In the genomic region with DNA sequence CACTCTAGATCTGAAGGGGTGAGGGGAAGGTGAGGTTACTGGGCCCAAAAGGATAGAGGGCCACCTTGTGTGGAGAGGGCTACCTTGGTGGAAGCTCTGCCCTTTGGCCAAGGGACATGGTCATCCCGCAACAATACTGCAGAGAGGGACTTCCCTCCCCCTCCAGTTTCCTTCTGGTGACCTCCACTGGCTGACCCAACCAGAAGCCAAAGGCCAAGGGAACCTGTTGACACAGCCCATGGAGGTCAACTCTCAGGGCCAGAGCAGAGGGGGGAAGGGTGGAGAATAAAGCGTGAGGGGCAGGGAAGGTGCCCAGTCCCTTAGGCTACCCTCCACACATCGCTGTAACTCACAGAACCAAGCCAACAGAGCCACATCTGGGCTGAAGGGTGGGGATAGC, we compare ENCODE assay signal across 2 cellular contexts.
TF ChIP-seq lines count a peak whose summit lies in the region.

No MANE protein-coding gene starts in this region.

TF ChIP-seq in WTC11, 78 proteins besides CTCF, POLR2A, EP300 and RAD21:
- TF ChIP-seq TCF7 (CRISPR knock-in tag; IDR thresholded peaks at IDR 0.05; ENCODE audit: low read depth) (no peak), GABPB1 (CRISPR knock-in tag; IDR thresholded peaks at IDR 0.05) (0 out of 2 replicates have a peak, but pooled peaks have one; percentile 36), OVOL2 (CRISPR knock-in tag; IDR thresholded peaks at IDR 0.05; ENCODE audit: borderline replicate concordance) (no peak), ETV6 (CRISPR knock-in tag; IDR thresholded peaks at IDR 0.05) (no peak), USF2 (CRISPR knock-in tag; IDR thresholded peaks at IDR 0.05) (no peak)
TF ChIP-seq in WTC11: peak in this region for 1.

TF ChIP-seq in HepG2, 621 proteins besides CTCF, POLR2A, EP300 and RAD21 (continues in another document):
- no peak for TF ChIP-seq KLF16 (CRISPR knock-in tag; IDR thresholded peaks at IDR 0.05)
- no peak for TF ChIP-seq KLF12 (CRISPR knock-in tag; IDR thresholded peaks at IDR 0.05; ENCODE audit: borderline replicate concordance)
- no peak for TF ChIP-seq ZNF580 (CRISPR knock-in tag; IDR thresholded peaks at IDR 0.05; ENCODE audit: borderline replicate concordance, low read depth)
- TF ChIP-seq, protein P1, sequence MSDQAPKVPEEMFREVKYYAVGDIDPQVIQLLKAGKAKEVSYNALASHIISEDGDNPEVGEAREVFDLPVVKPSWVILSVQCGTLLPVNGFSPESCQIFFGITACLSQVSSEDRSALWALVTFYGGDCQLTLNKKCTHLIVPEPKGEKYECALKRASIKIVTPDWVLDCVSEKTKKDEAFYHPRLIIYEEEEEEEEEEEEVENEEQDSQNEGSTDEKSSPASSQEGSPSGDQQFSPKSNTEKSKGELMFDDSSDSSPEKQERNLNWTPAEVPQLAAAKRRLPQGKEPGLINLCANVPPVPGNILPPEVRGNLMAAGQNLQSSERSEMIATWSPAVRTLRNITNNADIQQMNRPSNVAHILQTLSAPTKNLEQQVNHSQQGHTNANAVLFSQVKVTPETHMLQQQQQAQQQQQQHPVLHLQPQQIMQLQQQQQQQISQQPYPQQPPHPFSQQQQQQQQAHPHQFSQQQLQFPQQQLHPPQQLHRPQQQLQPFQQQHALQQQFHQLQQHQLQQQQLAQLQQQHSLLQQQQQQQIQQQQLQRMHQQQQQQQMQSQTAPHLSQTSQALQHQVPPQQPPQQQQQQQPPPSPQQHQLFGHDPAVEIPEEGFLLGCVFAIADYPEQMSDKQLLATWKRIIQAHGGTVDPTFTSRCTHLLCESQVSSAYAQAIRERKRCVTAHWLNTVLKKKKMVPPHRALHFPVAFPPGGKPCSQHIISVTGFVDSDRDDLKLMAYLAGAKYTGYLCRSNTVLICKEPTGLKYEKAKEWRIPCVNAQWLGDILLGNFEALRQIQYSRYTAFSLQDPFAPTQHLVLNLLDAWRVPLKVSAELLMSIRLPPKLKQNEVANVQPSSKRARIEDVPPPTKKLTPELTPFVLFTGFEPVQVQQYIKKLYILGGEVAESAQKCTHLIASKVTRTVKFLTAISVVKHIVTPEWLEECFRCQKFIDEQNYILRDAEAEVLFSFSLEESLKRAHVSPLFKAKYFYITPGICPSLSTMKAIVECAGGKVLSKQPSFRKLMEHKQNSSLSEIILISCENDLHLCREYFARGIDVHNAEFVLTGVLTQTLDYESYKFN (CRISPR knock-in tag; conservative IDR thresholded peaks at IDR 0.05) = peak; percentile 88
- no peak for TF ChIP-seq CCAR2 (optimal IDR thresholded peaks at IDR 0.05; ENCODE audit: low read depth, low read length)
- no peak for TF ChIP-seq SRSF4 (IDR thresholded peaks at IDR 0.05; ENCODE audit: low read depth, low read length, poor library complexity, severe bottlenecking)
- TF ChIP-seq FOXA3 (CRISPR knock-in tag; IDR thresholded peaks at IDR 0.05) = peak; percentile 89
- TF ChIP-seq GPN1 (CRISPR knock-in tag; IDR thresholded peaks at IDR 0.05; ENCODE audit: borderline replicate concordance) = no peak
- TF ChIP-seq ZNF609 (CRISPR knock-in tag; IDR thresholded peaks at IDR 0.05; ENCODE audit: borderline replicate concordance) = 0 out of 2 replicates have a peak, but pooled peaks have one; percentile 65
- no peak for TF ChIP-seq ZNF788 (CRISPR knock-in tag; IDR thresholded peaks at IDR 0.05; ENCODE audit: borderline replicate concordance)
- no peak for TF ChIP-seq SIN3B (IDR thresholded peaks at IDR 0.05; ENCODE audit: low read length)
- TF ChIP-seq ZBTB8A (CRISPR knock-in tag; IDR thresholded peaks at IDR 0.05; ENCODE audit: borderline replicate concordance, low read depth) = no peak
- no peak for TF ChIP-seq ZSCAN31 (CRISPR knock-in tag; IDR thresholded peaks at IDR 0.05; ENCODE audit: low read depth)
- no peak for TF ChIP-seq ZNF33A (CRISPR knock-in tag; IDR thresholded peaks at IDR 0.05; ENCODE audit: borderline replicate concordance)
- TF ChIP-seq, protein P2, sequence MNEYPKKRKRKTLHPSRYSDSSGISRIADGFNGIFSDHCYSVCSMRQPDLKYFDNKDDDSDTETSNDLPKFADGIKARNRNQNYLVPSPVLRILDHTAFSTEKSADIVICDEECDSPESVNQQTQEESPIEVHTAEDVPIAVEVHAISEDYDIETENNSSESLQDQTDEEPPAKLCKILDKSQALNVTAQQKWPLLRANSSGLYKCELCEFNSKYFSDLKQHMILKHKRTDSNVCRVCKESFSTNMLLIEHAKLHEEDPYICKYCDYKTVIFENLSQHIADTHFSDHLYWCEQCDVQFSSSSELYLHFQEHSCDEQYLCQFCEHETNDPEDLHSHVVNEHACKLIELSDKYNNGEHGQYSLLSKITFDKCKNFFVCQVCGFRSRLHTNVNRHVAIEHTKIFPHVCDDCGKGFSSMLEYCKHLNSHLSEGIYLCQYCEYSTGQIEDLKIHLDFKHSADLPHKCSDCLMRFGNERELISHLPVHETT (CRISPR knock-in tag; conservative IDR thresholded peaks at IDR 0.05) = no peak
- TF ChIP-seq ARID3A (IDR thresholded peaks at IDR 0.05; ENCODE audit: low read depth, low read length) = no peak
- TF ChIP-seq ZNF446 (CRISPR knock-in tag; IDR thresholded peaks at IDR 0.05) = no peak
- no peak for TF ChIP-seq ZNF343 (CRISPR knock-in tag; IDR thresholded peaks at IDR 0.05)
- TF ChIP-seq NR3C1 (CRISPR knock-in tag; IDR thresholded peaks at IDR 0.05) = no peak
- TF ChIP-seq, protein P3, sequence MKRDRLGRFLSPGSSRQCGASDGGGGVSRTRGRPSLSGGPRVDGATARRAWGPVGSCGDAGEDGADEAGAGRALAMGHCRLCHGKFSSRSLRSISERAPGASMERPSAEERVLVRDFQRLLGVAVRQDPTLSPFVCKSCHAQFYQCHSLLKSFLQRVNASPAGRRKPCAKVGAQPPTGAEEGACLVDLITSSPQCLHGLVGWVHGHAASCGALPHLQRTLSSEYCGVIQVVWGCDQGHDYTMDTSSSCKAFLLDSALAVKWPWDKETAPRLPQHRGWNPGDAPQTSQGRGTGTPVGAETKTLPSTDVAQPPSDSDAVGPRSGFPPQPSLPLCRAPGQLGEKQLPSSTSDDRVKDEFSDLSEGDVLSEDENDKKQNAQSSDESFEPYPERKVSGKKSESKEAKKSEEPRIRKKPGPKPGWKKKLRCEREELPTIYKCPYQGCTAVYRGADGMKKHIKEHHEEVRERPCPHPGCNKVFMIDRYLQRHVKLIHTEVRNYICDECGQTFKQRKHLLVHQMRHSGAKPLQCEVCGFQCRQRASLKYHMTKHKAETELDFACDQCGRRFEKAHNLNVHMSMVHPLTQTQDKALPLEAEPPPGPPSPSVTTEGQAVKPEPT (CRISPR knock-in tag; IDR thresholded peaks at IDR 0.05; ENCODE audit: low read depth) = no peak
- TF ChIP-seq ZNF382 (CRISPR knock-in tag; IDR thresholded peaks at IDR 0.05; ENCODE audit: borderline replicate concordance) = no peak
- TF ChIP-seq ZNF790 (CRISPR knock-in tag; IDR thresholded peaks at IDR 0.05; ENCODE audit: borderline replicate concordance) = no peak
- TF ChIP-seq TCF7L2 (IDR thresholded peaks at IDR 0.05; ENCODE audit: low read depth, low read length) = no peak
- TF ChIP-seq NFKBIZ (CRISPR knock-in tag; IDR thresholded peaks at IDR 0.05) = no peak
- no peak for TF ChIP-seq STAG1 (CRISPR knock-in tag; IDR thresholded peaks at IDR 0.05)
- no peak for TF ChIP-seq SP1 (IDR thresholded peaks at IDR 0.05)
- TF ChIP-seq SP1 (CRISPR knock-in tag; IDR thresholded peaks at IDR 0.05) = no peak
- no peak for TF ChIP-seq THAP7 (CRISPR knock-in tag; IDR thresholded peaks at IDR 0.05)
- no peak for TF ChIP-seq PTBP1 (IDR thresholded peaks at IDR 0.05; ENCODE audit: low read depth, low read length, poor library complexity, severe bottlenecking)
- peak; percentile 91 for TF ChIP-seq SALL1 (CRISPR knock-in tag; IDR thresholded peaks at IDR 0.05)
- TF ChIP-seq YEATS2 (CRISPR knock-in tag; IDR thresholded peaks at IDR 0.05; ENCODE audit: borderline replicate concordance) = no peak
- peak; percentile 60; the same call in 1 of the 2 replicates for TF ChIP-seq ZMYM4 (CRISPR knock-in tag; IDR thresholded peaks at IDR 0.05)
- no peak for TF ChIP-seq SNAPC2 (CRISPR knock-in tag; IDR thresholded peaks at IDR 0.05)
- TF ChIP-seq ATF4 (CRISPR knock-in tag; IDR thresholded peaks at IDR 0.05) = no peak
- TF ChIP-seq HMG20B (CRISPR knock-in tag; conservative IDR thresholded peaks at IDR 0.05) = no peak
- TF ChIP-seq FLYWCH1 (CRISPR knock-in tag; IDR thresholded peaks at IDR 0.05) = no peak
- TF ChIP-seq KDM5B (CRISPR knock-in tag; IDR thresholded peaks at IDR 0.05; ENCODE audit: borderline replicate concordance) = no peak
